In genomic region chr6:87921034-87921433, GRCh38 we compare ENCODE assay signal across 20 cellular contexts.
DNase-seq lines count a peak whose midpoint lies in the region; ATAC-seq, FAIRE-seq and TF ChIP-seq lines count a peak whose summit lies in the region.
"Had no signal": no experiment of that assay in that cellular context is flagged by ENCODE, and none has a peak within 500 bp of the region (broad histone marks: within the 10 kb centered on the region; RNA-seq: fewer than 3 reads in every experiment).

No MANE protein-coding gene starts in this region.

- H3K9me3 Mint-ChIP-seq in memory B cell: no peaks in the 10 kb centered on the region
- H3K9me3 Mint-ChIP-seq in osteocyte (ENCODE audit: unreplicated experiment): no peaks in the 10 kb centered on the region

- peak overlapping the region; percentile 99 for H3K27ac ChIP-seq in OCI-LY1 (ENCODE audit: low read depth, low read length, poor library complexity, severe bottlenecking)
- H3K27ac ChIP-seq: C4-2B had no signal

- DNase-seq in GM12891 (ENCODE audit: insufficient read length, low spot score) (no peak), memory B cell (ENCODE audit: low spot score in 2 of 2) (no peak), NCI-H146 (lab: John Stamatoyannopoulos, UW) (no peak), posterior cingulate gyrus (no peak), osteocyte (ENCODE audit: extremely low spot score, unreplicated experiment) (no peak), NCI-H510A treated with DMSO at 0.1 percent for 48 hours (lab: John Stamatoyannopoulos, UW) (no peak)
- DNase-seq: GOT3, KG1, NCI-H1048, NCI-H1436, NCI-H1930, NCI-H748 treated with DMSO at 0.1 percent for 48 hours, T-helper 1 cell had no signal

- peak overlapping the region; percentile 56 for H3K27ac Mint-ChIP-seq in memory B cell
- no peak overlapping the region for H3K27ac Mint-ChIP-seq in osteocyte (ENCODE audit: unreplicated experiment)

- H3K79me2 ChIP-seq in OCI-LY1 (ENCODE audit: insufficient read depth, low read length): no peaks in the 10 kb centered on the region

- H3K36me3 Mint-ChIP-seq in memory B cell: no peaks in the 10 kb centered on the region
- no peaks in the 10 kb centered on the region for H3K36me3 Mint-ChIP-seq in osteocyte (ENCODE audit: unreplicated experiment)

- FAIRE-seq in GM12891 (lab: Jason Lieb, UNC): peak; percentile 23
- FAIRE-seq: GM12892, HTR-8/SVneo had no signal

- H4K20me1 ChIP-seq in OCI-LY1 (ENCODE audit: insufficient read depth, low read length): no peaks in the 10 kb centered on the region

- H2AFZ ChIP-seq in OCI-LY1 (ENCODE audit: low read length): no peak overlapping the region

- H3F3A ChIP-seq in OCI-LY1 (ENCODE audit: insufficient read depth, low read length): peaks cover 13% of the 10 kb centered on the region; the same call in 1 of the 2 replicates

- H3K4me3 Mint-ChIP-seq in memory B cell: no peak overlapping the region
- H3K4me3 Mint-ChIP-seq in osteocyte (ENCODE audit: unreplicated experiment): no peak overlapping the region

- no peaks in the 10 kb centered on the region for H3K27me3 ChIP-seq in OCI-LY1 (ENCODE audit: insufficient read depth, low read length)

- H3K27me3 Mint-ChIP-seq in memory B cell: no peaks in the 10 kb centered on the region
- peaks cover 18% of the 10 kb centered on the region for H3K27me3 Mint-ChIP-seq in osteocyte (ENCODE audit: unreplicated experiment)

- peak overlapping the region; percentile 84 for H3K9ac ChIP-seq in OCI-LY1 (ENCODE audit: low read length)

- H3K36me3 ChIP-seq in OCI-LY1 (ENCODE audit: insufficient read depth, low read length): no peaks in the 10 kb centered on the region

- no peak for TF ChIP-seq POLR2A in GM12891 (IDR thresholded peaks at IDR 0.05; ENCODE audit: low read depth, low read length)

- peak overlapping the region; percentile 84 for H3K4me2 ChIP-seq in OCI-LY1 (ENCODE audit: low read length)

- no peak for ATAC-seq in memory B cell (ENCODE audit: low read depth)
- ATAC-seq: HCT116, Panc1, SK-N-SH treated with all-trans-retinoic acid at 6 μM for 48 hours had no signal

- intact Hi-C loops in posterior cingulate gyrus (cut with DNase I): loop anchor here (10.0 kb wide), 1 partner anchor 864 kb away; no protein-coding TSS in a partner anchor

- peak overlapping the region; percentile 60 for H3K4me3 ChIP-seq in OCI-LY1 (ENCODE audit: low read depth, low read length, poor library complexity, severe bottlenecking)

- H3K9me3 ChIP-seq in OCI-LY1 (ENCODE audit: low read length): no peaks in the 10 kb centered on the region

- no peaks in the 10 kb centered on the region for H3K9me2 ChIP-seq in OCI-LY1 (ENCODE audit: low read depth, low read length)

- TF ChIP-seq CTCF in OCI-LY1 (IDR thresholded peaks at IDR 0.05; ENCODE audit: low read length): no peak
- TF ChIP-seq CTCF in osteocyte (IDR thresholded peaks at IDR 0.05): no peak

- H3K4me1 Mint-ChIP-seq in memory B cell (peaks cover 48% of the 10 kb centered on the region), osteocyte (ENCODE audit: unreplicated experiment) (no peaks in the 10 kb centered on the region)

- H3K4me1 ChIP-seq in OCI-LY1 (ENCODE audit: insufficient read depth, low read length, severe bottlenecking): peaks cover 100% of the 10 kb centered on the region

TF ChIP-seq in GM12891, 5 proteins besides CTCF, POLR2A, EP300 and RAD21:
- TF ChIP-seq PAX5 (IDR thresholded peaks at IDR 0.05; ENCODE audit: insufficient read depth, low read length, severe bottlenecking): no peak
- no peak for TF ChIP-seq POLR2AphosphoS5 (IDR thresholded peaks at IDR 0.05; ENCODE audit: low read depth, low read length)
- TF ChIP-seq POU2F2 (IDR thresholded peaks at IDR 0.05; ENCODE audit: low read depth, low read length): no peak
- TF ChIP-seq TAF1 (IDR thresholded peaks at IDR 0.05; ENCODE audit: low read depth, low read length): no peak
- no peak for TF ChIP-seq SPI1 (IDR thresholded peaks at IDR 0.05; ENCODE audit: low read depth, low read length)
TF ChIP-seq in GM12891: peak in this region for 0.
